In genomic region chr11:114607753-114608459, GRCh38 we compare ENCODE assay signal across 39 cellular contexts. TPM values are rescaled to one million over a fixed set of nuclear protein-coding genes. Genes with fewer than 3 reads are reported as not detected.
DNase-seq lines count a peak whose midpoint lies in the region; ATAC-seq and TF ChIP-seq lines count a peak whose summit lies in the region.
"Had no signal": no experiment of that assay in that cellular context is flagged by ENCODE, and none has a peak within 500 bp of the region (broad histone marks: within the 10 kb centered on the region; RNA-seq: fewer than 3 reads in every experiment).

No MANE protein-coding gene starts in this region.

- H3K9me3 ChIP-seq in breast epithelium, result peaks cover 0 to 6% of the 10 kb centered on the region in 2 donors
- peaks cover 99% of the 10 kb centered on the region for H3K9me3 ChIP-seq in endodermal cell (ENCODE audit: control insufficient read depth, low read length)
- peaks cover 3% of the 10 kb centered on the region for H3K9me3 ChIP-seq in T-helper 17 cell (ENCODE audit: control insufficient read depth, low read length, poor library complexity, severe bottlenecking)
- H3K9me3 ChIP-seq: A549, upper lobe of left lung had no signal

- H3K36me3 Mint-ChIP-seq in MCF 10A (ENCODE audit: insufficient read depth, unreplicated experiment) (peaks cover 5% of the 10 kb centered on the region), endodermal cell (ENCODE audit: low read depth) (no peaks in the 10 kb centered on the region), T-helper 17 cell (ENCODE audit: low read depth) (no peaks in the 10 kb centered on the region)
- no peaks in the 10 kb centered on the region for H3K36me3 Mint-ChIP-seq in natural killer cell treated with Interleukin-12 subunit alpha and Interleukin-12 subunit beta and Interleukin-15 and Interleukin-18, amount 100 ng/mL, for 72 hours
- H3K36me3 Mint-ChIP-seq: CD4-positive, CD25-positive, alpha-beta regulatory T cell; memory B cell; neural progenitor cell; stimulated activated naive B cell treated with anti-CD40 and anti-IgM and Interleukin-4, amounts not matched to agents 10 μg/mL and 1 μg/mL and 100 μg/mL, for 72 hours; T-cell had no signal

- H3K27ac Mint-ChIP-seq in MCF 10A (ENCODE audit: low read depth, unreplicated experiment) (no peak overlapping the region), endodermal cell (no peak overlapping the region), T-helper 17 cell (no peak overlapping the region)
- no peak overlapping the region for H3K27ac Mint-ChIP-seq in natural killer cell treated with Interleukin-12 subunit alpha and Interleukin-12 subunit beta and Interleukin-15 and Interleukin-18, amount 100 ng/mL, for 72 hours
- H3K27ac Mint-ChIP-seq: activated T-cell treated with anti-CD3 and anti-CD28 coated beads, Interleukin-2, amount 50 U/mL, for 72 hours; CD4-positive, CD25-positive, alpha-beta regulatory T cell; HFFc6; memory B cell; neural progenitor cell; stimulated activated naive B cell treated with anti-CD40 and anti-IgM and Interleukin-4, amounts not matched to agents 10 μg/mL and 1 μg/mL and 100 μg/mL, for 72 hours; T-cell had no signal

- no peaks in the 10 kb centered on the region for H3K36me3 ChIP-seq in breast epithelium
- no peaks in the 10 kb centered on the region for H3K36me3 ChIP-seq in endodermal cell (ENCODE audit: control insufficient read depth, insufficient read depth, low read length)
- H3K36me3 ChIP-seq: ascending aorta, neural progenitor cell, upper lobe of left lung had no signal

- 89 to 95% methylated on average over 9 to 11 of the region's 11 CpGs for WGBS in endodermal cell (ENCODE audit: insufficient coverage in 1 of 2, insufficient read length in 1 of 2), 2 experiments

- TF ChIP-seq POLR2A in breast epithelium (IDR thresholded peaks at IDR 0.05), result no peak

- CTCF ChIA-PET in MCF 10A (lab: Yijun Ruan, JAX), result no interaction called here

- H3K9ac ChIP-seq in endodermal cell (ENCODE audit: extremely low read depth, low read length, poor library complexity, severe bottlenecking), result no peak overlapping the region
- H3K9ac ChIP-seq: neural progenitor cell, parathyroid adenoma had no signal

- H3K4me1 ChIP-seq in breast epithelium, result no peaks in the 10 kb centered on the region
- no peaks in the 10 kb centered on the region for H3K4me1 ChIP-seq in endodermal cell (ENCODE audit: control insufficient read depth, insufficient read depth, low read length)
- H3K4me1 ChIP-seq: A549, ascending aorta, neural progenitor cell, parathyroid adenoma, upper lobe of left lung had no signal

- H3K4me1 Mint-ChIP-seq in MCF 10A (ENCODE audit: insufficient read depth, unreplicated experiment) (no peaks in the 10 kb centered on the region), endodermal cell (no peaks in the 10 kb centered on the region), T-helper 17 cell (no peaks in the 10 kb centered on the region)
- H3K4me1 Mint-ChIP-seq in natural killer cell treated with Interleukin-12 subunit alpha and Interleukin-12 subunit beta and Interleukin-15 and Interleukin-18, amount 100 ng/mL, for 72 hours (ENCODE audit: low read depth in 2 of 2), result no peaks in the 10 kb centered on the region
- H3K4me1 Mint-ChIP-seq: CD4-positive, CD25-positive, alpha-beta regulatory T cell; memory B cell; neural progenitor cell; stimulated activated naive B cell treated with anti-CD40 and anti-IgM and Interleukin-4, amounts not matched to agents 10 μg/mL and 1 μg/mL and 100 μg/mL, for 72 hours; T-cell had no signal

- peak; percentile 4 for DNase-seq in MCF 10A (ENCODE audit: unreplicated experiment)
- DNase-seq in breast epithelium (ENCODE audit: low spot score in 2 of 2), result no peak
- DNase-seq in endodermal cell, result peak; percentile 2
- no peak for DNase-seq in NCI-H2171 treated with DMSO at 0.1 percent for 48 hours (lab: John Stamatoyannopoulos, UW)
- DNase-seq in MV-4-11 (lab: John Stamatoyannopoulos, UW), result no peak
- no peak for DNase-seq in T-helper 17 cell
- DNase-seq in natural killer cell treated with Interleukin-12 subunit alpha and Interleukin-12 subunit beta and Interleukin-15 and Interleukin-18, amount 100 ng/mL, for 72 hours (ENCODE audit: low spot score), result no peak
- DNase-seq: activated CD4-positive, alpha-beta T cell treated with anti-CD3 and anti-CD28 coated beads, Interleukin-2, amount 50 U/mL, for 4 hours; activated CD4-positive, CD25-positive, alpha-beta regulatory T cell; activated T-cell treated with anti-CD3 and anti-CD28 coated beads, Interleukin-2, amount 50 U/mL, for 72 hours; AML-193; CD4-positive, CD25-positive, alpha-beta regulatory T cell; effector CD8-positive, alpha-beta T cell; erythroblast; glutamatergic neuron; HFFc6; IMR-90; NCI-H1092 treated with DMSO at 0.1 percent for 48 hours; NCI-H187 treated with DMSO at 0.1 percent for 48 hours; NCI-H2171; NCI-H510A; retina; small intestine; stimulated activated naive B cell treated with anti-CD40 and anti-IgM and Interleukin-4, amounts not matched to agents 10 μg/mL and 1 μg/mL and 100 μg/mL, for 72 hours; substantia nigra; T-cell; upper lobe of left lung had no signal

- no peaks in the 10 kb centered on the region for H3K27me3 ChIP-seq in breast epithelium
- no peaks in the 10 kb centered on the region for H3K27me3 ChIP-seq in endodermal cell (ENCODE audit: control insufficient read depth, insufficient read depth, low read length, poor library complexity, severe bottlenecking)
- H3K27me3 ChIP-seq: ascending aorta, neural progenitor cell, upper lobe of left lung had no signal

- H3K4me3 ChIP-seq in breast epithelium (no peak overlapping the region), endodermal cell (ENCODE audit: low read length) (no peak overlapping the region)
- H3K4me3 ChIP-seq: A549, ascending aorta, coronary artery, neural progenitor cell, upper lobe of left lung had no signal

- H3K4me3 Mint-ChIP-seq in MCF 10A (ENCODE audit: unreplicated experiment) (no peak overlapping the region), endodermal cell (no peak overlapping the region), T-helper 17 cell (no peak overlapping the region)
- H3K4me3 Mint-ChIP-seq in natural killer cell treated with Interleukin-12 subunit alpha and Interleukin-12 subunit beta and Interleukin-15 and Interleukin-18, amount 100 ng/mL, for 72 hours, result no peak overlapping the region
- H3K4me3 Mint-ChIP-seq: activated T-cell treated with anti-CD3 and anti-CD28 coated beads, Interleukin-2, amount 50 U/mL, for 72 hours; CD4-positive, CD25-positive, alpha-beta regulatory T cell; HFFc6; memory B cell; neural progenitor cell; stimulated activated naive B cell treated with anti-CD40 and anti-IgM and Interleukin-4, amounts not matched to agents 10 μg/mL and 1 μg/mL and 100 μg/mL, for 72 hours; T-cell had no signal

- peak; percentile 27 for ATAC-seq in HG03378 (IDR thresholded peaks at IDR 0.05; ENCODE audit: unreplicated experiment)
- ATAC-seq in T-helper 17 cell, result no peak
- ATAC-seq in natural killer cell treated with Interleukin-12 subunit alpha and Interleukin-12 subunit beta and Interleukin-15 and Interleukin-18, amount 100 ng/mL, for 72 hours, result no peak
- ATAC-seq: A549; activated T-cell treated with anti-CD3 and anti-CD28 coated beads, Interleukin-2, amount 50 U/mL, for 72 hours; left lobe of liver; stimulated activated naive B cell treated with anti-CD40 and anti-IgM and Interleukin-4, amounts not matched to agents 10 μg/mL and 1 μg/mL and 100 μg/mL, for 72 hours; T-cell had no signal

- BruUV-seq in MCF 10A (replicated peaks; lab: Mats Ljungman, UMichigan), result no TSS peak

- H3K27me3 Mint-ChIP-seq in MCF 10A (ENCODE audit: insufficient read depth, unreplicated experiment) (no peaks in the 10 kb centered on the region), endodermal cell (ENCODE audit: insufficient read depth) (no peaks in the 10 kb centered on the region), T-helper 17 cell (no peaks in the 10 kb centered on the region)
- H3K27me3 Mint-ChIP-seq in natural killer cell treated with Interleukin-12 subunit alpha and Interleukin-12 subunit beta and Interleukin-15 and Interleukin-18, amount 100 ng/mL, for 72 hours, result no peaks in the 10 kb centered on the region
- H3K27me3 Mint-ChIP-seq: CD4-positive, CD25-positive, alpha-beta regulatory T cell; memory B cell; stimulated activated naive B cell treated with anti-CD40 and anti-IgM and Interleukin-4, amounts not matched to agents 10 μg/mL and 1 μg/mL and 100 μg/mL, for 72 hours; T-cell had no signal

- POLR2A ChIA-PET in MCF 10A (lab: Yijun Ruan, JAX), result no interaction called here

- no peak overlapping the region for H3K27ac ChIP-seq in breast epithelium
- no peak overlapping the region for H3K27ac ChIP-seq in endodermal cell (ENCODE audit: low read depth, low read length)
- H3K27ac ChIP-seq: A549, ascending aorta, coronary artery, neural progenitor cell, parathyroid adenoma, upper lobe of left lung had no signal

- H3K9me3 Mint-ChIP-seq in MCF 10A (ENCODE audit: unreplicated experiment) (no peaks in the 10 kb centered on the region), endodermal cell (peaks cover 75% of the 10 kb centered on the region)
- H3K9me3 Mint-ChIP-seq in natural killer cell treated with Interleukin-12 subunit alpha and Interleukin-12 subunit beta and Interleukin-15 and Interleukin-18, amount 100 ng/mL, for 72 hours, result no peaks in the 10 kb centered on the region
- H3K9me3 Mint-ChIP-seq: HFFc6; memory B cell; stimulated activated naive B cell treated with anti-CD40 and anti-IgM and Interleukin-4, amounts not matched to agents 10 μg/mL and 1 μg/mL and 100 μg/mL, for 72 hours had no signal

- TF ChIP-seq CTCF in MCF 10A (IDR thresholded peaks at IDR 0.05; ENCODE audit: unreplicated experiment), result no peak
- TF ChIP-seq CTCF in breast epithelium (IDR thresholded peaks at IDR 0.05), result no peak
- no peak for TF ChIP-seq CTCF in endodermal cell (conservative IDR thresholded peaks at IDR 0.05)

- intact Hi-C loops in MCF 10A (cut with micrococcal nuclease) (loop anchor here (5.0 kb wide), 1 partner anchor 326 kb away; no protein-coding TSS in a partner anchor), breast epithelium (cut with DNase I; ENCODE audit: low total_unique reads) (no loop called here)

RNA-seq across cellular contexts. Expression of gene NXPE4, which starts 12.3 kb away (rescaled TPM):
- total RNA-seq in MCF 10A (2022) (not detected in 2 replicates), breast epithelium (under 1 TPM in 2 of 3 donors, not detected in 1; 0.29 to 0.66 TPM), endodermal cell (not detected), T-helper 17 cell (not detected)
- not detected for polyA plus RNA-seq in endodermal cell (2013, experiment 1 of 2)
- polyA plus RNA-seq in endodermal cell (2013, experiment 2 of 2), result not detected
- total RNA-seq in natural killer cell treated with Interleukin-12 subunit alpha and Interleukin-12 subunit beta and Interleukin-15 and Interleukin-18, amount 100 ng/mL, for 72 hours, result not detected
- total RNA-seq: activated T-cell treated with anti-CD3 and anti-CD28 coated beads, Interleukin-2, amount 50 U/mL, for 72 hours; ascending aorta; cardiac septum; CD4-positive, CD25-positive, alpha-beta regulatory T cell; Daoy; fibroblast of villous mesenchyme; H1; HFFc6; IMR-90; left lobe of liver; T-cell had no signal
- polyA plus RNA-seq: A549; CD4-positive, CD25-positive, alpha-beta regulatory T cell; H1; IMR-90 had no signal

RNA-seq across cellular contexts. Expression of gene NXPE1, which starts 48.2 kb away (rescaled TPM):
- not detected in 2 replicates for total RNA-seq in MCF 10A (2022)
- total RNA-seq in breast epithelium, result 1 to 10 TPM in 1 of 3 donors, not detected in 2; 1.3 TPM
- not detected for total RNA-seq in endodermal cell
- not detected for polyA plus RNA-seq in endodermal cell (2013, experiment 1 of 2)
- not detected for polyA plus RNA-seq in endodermal cell (2013, experiment 2 of 2)
- not detected for total RNA-seq in T-helper 17 cell
- total RNA-seq in natural killer cell treated with Interleukin-12 subunit alpha and Interleukin-12 subunit beta and Interleukin-15 and Interleukin-18, amount 100 ng/mL, for 72 hours, result not detected
- total RNA-seq: activated T-cell treated with anti-CD3 and anti-CD28 coated beads, Interleukin-2, amount 50 U/mL, for 72 hours; ascending aorta; CD4-positive, CD25-positive, alpha-beta regulatory T cell; Daoy; fibroblast of villous mesenchyme; H1; HFFc6; IMR-90; left lobe of liver; T-cell; upper lobe of left lung had no signal
- polyA plus RNA-seq: A549; CD4-positive, CD25-positive, alpha-beta regulatory T cell; H1; IMR-90 had no signal

Comparison
In these comparisons a context has a peak if more than half of its experiments do, and no peak if none do; other contexts are left out.
1. DNase-seq: peak in MCF 10A (single experiment) and endodermal cell (single experiment); none in breast epithelium (0 of 2), NCI-H2171 treated with DMSO at 0.1 percent for 48 hours (single experiment), MV-4-11 (single experiment), T-helper 17 cell (0 of 3) and natural killer cell treated with Interleukin-12 subunit alpha and Interleukin-12 subunit beta and Interleukin-15 and Interleukin-18, amount 100 ng/mL, for 72 hours (single experiment).